In genomic region chr19:14462401-14462800, GRCh38 we compare ENCODE assay signal across 2 cellular contexts. TPM values are rescaled to one million over a fixed set of nuclear protein-coding genes. Genes with fewer than 3 reads are reported as not detected.
"Had no signal": no experiment of that assay in that cellular context is flagged by ENCODE, and none has a peak within 500 bp of the region (broad histone marks: within the 10 kb centered on the region; RNA-seq: fewer than 3 reads in every experiment).

No MANE protein-coding gene starts in this region.

RNA-seq across cellular contexts. Expression of gene PTGER1, which starts 12.8 kb away (rescaled TPM):
- total RNA-seq: left ventricle myocardium inferior, myocyte had no signal
